1 cellular context compared by ENCODE assay signal in genomic region chr19:3369337-3370213, GRCh38.
TF ChIP-seq lines count a peak whose summit lies in the region.

No MANE protein-coding gene starts in this region.

TF ChIP-seq in GM12878, 131 proteins besides CTCF, POLR2A, EP300 and RAD21 (continued from another document and continues in another):
- TF ChIP-seq PBX3 (IDR thresholded peaks at IDR 0.05; ENCODE audit: insufficient replicate concordance, low read depth, low read length) (no peak), BACH1 (IDR thresholded peaks at IDR 0.05; ENCODE audit: borderline replicate concordance) (no peak), KDM1A (IDR thresholded peaks at IDR 0.05; ENCODE audit: borderline replicate concordance) (no peak), EED (IDR thresholded peaks at IDR 0.05; ENCODE audit: low read depth) (peak; percentile 92), RB1 (IDR thresholded peaks at IDR 0.05; ENCODE audit: borderline replicate concordance) (no peak; the same call in 1 of the 2 replicates), PML (IDR thresholded peaks at IDR 0.05; ENCODE audit: low read length) (no peak), ZBTB40 (IDR thresholded peaks at IDR 0.05; ENCODE audit: borderline replicate concordance) (no peak), MAX (IDR thresholded peaks at IDR 0.05; ENCODE audit: low read depth, low read length) (no peak), ZBTB11 (CRISPR knock-in tag; IDR thresholded peaks at IDR 0.05) (no peak), FOXK2 (IDR thresholded peaks at IDR 0.05) (no peak), ZBED1 (IDR thresholded peaks at IDR 0.05; ENCODE audit: borderline replicate concordance) (no peak), BRCA1 (IDR thresholded peaks at IDR 0.05; ENCODE audit: low read depth, low read length) (no peak), ATF7 (IDR thresholded peaks at IDR 0.05; ENCODE audit: low read depth) (no peak), HSF1 (IDR thresholded peaks at IDR 0.05; ENCODE audit: low read depth, low read length) (no peak), CHD2 (IDR thresholded peaks at IDR 0.05; ENCODE audit: borderline replicate concordance, low read depth, low read length) (no peak), ZNF274 (IDR thresholded peaks at IDR 0.05; ENCODE audit: insufficient read depth, insufficient read length) (no peak), SRF (IDR thresholded peaks at IDR 0.05; ENCODE audit: low read depth in 2 of 2, low read length in 2 of 2) (peak in 1 of 2 experiments; percentile 45; a peak in 1 of 4 replicates), JUND (IDR thresholded peaks at IDR 0.05; ENCODE audit: low read depth, low read length) (0 out of 2 replicates have a peak, but pooled peaks have one; percentile 38), SIX5 (IDR thresholded peaks at IDR 0.05; ENCODE audit: low read depth, low read length, severe bottlenecking) (no peak), IKZF2 (IDR thresholded peaks at IDR 0.05) (peak; percentile 82 to 92), SMAD1 (IDR thresholded peaks at IDR 0.05; ENCODE audit: low read depth, partially characterized antibody) (no peak), PKNOX1 (IDR thresholded peaks at IDR 0.05) (no peak), KLF5 (IDR thresholded peaks at IDR 0.05; ENCODE audit: partially characterized antibody) (no peak), HDAC2 (IDR thresholded peaks at IDR 0.05) (no peak), CHD4 (IDR thresholded peaks at IDR 0.05) (no peak), IRF5 (IDR thresholded peaks at IDR 0.05; ENCODE audit: borderline replicate concordance) (no peak), CEBPZ (IDR thresholded peaks at IDR 0.05; ENCODE audit: low read depth, low read length) (no peak), ZZZ3 (IDR thresholded peaks at IDR 0.05; ENCODE audit: control insufficient read depth, insufficient read length, low read depth) (no peak), WRNIP1 (IDR thresholded peaks at IDR 0.05; ENCODE audit: borderline replicate concordance, low read depth, low read length) (no peak), CEBPB (IDR thresholded peaks at IDR 0.05; ENCODE audit: borderline replicate concordance in 1 of 2, low read depth in 2 of 2, low read length in 2 of 2) (no peak), ZBTB33 (IDR thresholded peaks at IDR 0.05) (no peak), ESRRA (IDR thresholded peaks at IDR 0.05; ENCODE audit: low read length) (no peak), SP1 (IDR thresholded peaks at IDR 0.05; ENCODE audit: low read depth, low read length) (no peak), BHLHE40 (IDR thresholded peaks at IDR 0.05; ENCODE audit: borderline replicate concordance in 1 of 2, low read depth in 2 of 2, low read length in 1 of 2) (peak in 1 of 2 experiments; percentile 8; a peak in 1 of 4 replicates), RFX5 (IDR thresholded peaks at IDR 0.05; ENCODE audit: low read depth, low read length) (no peak), POU2F2 (IDR thresholded peaks at IDR 0.05; ENCODE audit: borderline replicate concordance, low read depth, low read length) (no peak), SUZ12 (IDR thresholded peaks at IDR 0.05; ENCODE audit: unreplicated experiment) (no peak), MEF2A (IDR thresholded peaks at IDR 0.05; ENCODE audit: insufficient read depth, low read depth, low read length) (0 out of 2 replicates have a peak, but pooled peaks have one; percentile 16), SMC3 (IDR thresholded peaks at IDR 0.05; ENCODE audit: borderline replicate concordance, low read length) (no peak), BCL11A (IDR thresholded peaks at IDR 0.05; ENCODE audit: low read depth, low read length) (no peak), ZNF622 (IDR thresholded peaks at IDR 0.05) (no peak), RUNX3 (IDR thresholded peaks at IDR 0.05; ENCODE audit: low read length) (no peak), YY1 (IDR thresholded peaks at IDR 0.05; ENCODE audit: low read depth, low read length) (peak; percentile 49; the same call in 1 of the 2 replicates)
